ENCODE assay signal across 18 cellular contexts in genomic region chr5:150595466-150596031, GRCh38. TPM values are rescaled to one million over a fixed set of nuclear protein-coding genes. Genes with fewer than 3 reads are reported as not detected.
DNase-seq lines count a peak whose midpoint lies in the region; ATAC-seq and TF ChIP-seq lines count a peak whose summit lies in the region.
"Had no signal": no experiment of that assay in that cellular context is flagged by ENCODE, and none has a peak within 500 bp of the region (broad histone marks: within the 10 kb centered on the region; RNA-seq: fewer than 3 reads in every experiment).

No MANE protein-coding gene starts in this region.

- no peak overlapping the region for H3K4me3 Mint-ChIP-seq in endodermal cell
- H3K4me3 Mint-ChIP-seq: activated CD8-positive, alpha-beta T cell treated with anti-CD3 and anti-CD28 coated beads, Interleukin-2, amount 10 ng/mL, durations not matched to agents 7 days and 5 days; HFFc6 had no signal

- H3K9ac ChIP-seq in BLaER1 treated with 17β-estradiol and CSF1 and Interleukin-3, amounts not matched to agents 10 nM and 100 nM: peak overlapping the region in 8 of 11 experiments; percentile 32 to 77 (median 70); a peak in 12 of 22 replicates
- H3K9ac ChIP-seq in endodermal cell (ENCODE audit: extremely low read depth, low read length, poor library complexity, severe bottlenecking): no peak overlapping the region

- peak overlapping the region in 1 of 10 experiments; percentile 50; a peak in 1 of 20 replicates for H3K4me3 ChIP-seq in BLaER1 treated with 17β-estradiol and CSF1 and Interleukin-3, amounts not matched to agents 10 nM and 100 nM
- H3K4me3 ChIP-seq in astrocyte of the spinal cord (ENCODE audit: low read depth, low read length) (no peak overlapping the region), right cardiac atrium (ENCODE audit: low read length) (no peak overlapping the region), ovary (no peak overlapping the region), H7 (ENCODE audit: insufficient read depth, low read depth, low read length) (no peak overlapping the region), endodermal cell (ENCODE audit: low read length) (no peak overlapping the region)
- H3K4me3 ChIP-seq: A549, skin epidermis, suprapubic skin had no signal

- no peaks in the 10 kb centered on the region for H4K20me1 ChIP-seq in BLaER1 treated with 17β-estradiol and CSF1 and Interleukin-3, amounts not matched to agents 10 nM and 100 nM

- no peaks in the 10 kb centered on the region for H3K9me3 Mint-ChIP-seq in endodermal cell
- H3K9me3 Mint-ChIP-seq: HFFc6 had no signal

- TF ChIP-seq EP300 in ovary (IDR thresholded peaks at IDR 0.05): no peak

- H3K27ac Mint-ChIP-seq in endodermal cell: no peak overlapping the region
- H3K27ac Mint-ChIP-seq: activated CD8-positive, alpha-beta T cell treated with anti-CD3 and anti-CD28 coated beads, Interleukin-2, amount 10 ng/mL, durations not matched to agents 7 days and 5 days; HFFc6 had no signal

- H3K4me1 ChIP-seq in BLaER1 treated with 17β-estradiol and CSF1 and Interleukin-3, amounts not matched to agents 10 nM and 100 nM: peaks cover 50 to 100% (median 99%) of the 10 kb centered on the region in 10 experiments
- peaks cover 38% of the 10 kb centered on the region for H3K4me1 ChIP-seq in right cardiac atrium (ENCODE audit: control insufficient read depth, insufficient read depth, low read length)
- H3K4me1 ChIP-seq in ovary (ENCODE audit: insufficient read depth): peaks cover 28% of the 10 kb centered on the region
- peaks cover 14% of the 10 kb centered on the region for H3K4me1 ChIP-seq in endodermal cell (ENCODE audit: control insufficient read depth, insufficient read depth, low read length)

- H3K4me1 Mint-ChIP-seq in endodermal cell: peaks cover 40% of the 10 kb centered on the region

- no peaks in the 10 kb centered on the region for H3K36me3 Mint-ChIP-seq in endodermal cell (ENCODE audit: low read depth)

- peaks cover 0 to 2% (median 0%) of the 10 kb centered on the region in 11 experiments; a peak in 1 of 22 replicates for H3K27me3 ChIP-seq in BLaER1 treated with 17β-estradiol and CSF1 and Interleukin-3, amounts not matched to agents 10 nM and 100 nM
- no peaks in the 10 kb centered on the region for H3K27me3 ChIP-seq in right cardiac atrium (ENCODE audit: control insufficient read depth, insufficient read depth)
- H3K27me3 ChIP-seq in ovary: no peaks in the 10 kb centered on the region
- H3K27me3 ChIP-seq in H7 (ENCODE audit: control insufficient read depth, insufficient read depth, low read length): no peaks in the 10 kb centered on the region
- H3K27me3 ChIP-seq in endodermal cell (ENCODE audit: control insufficient read depth, insufficient read depth, low read length, poor library complexity, severe bottlenecking): no peaks in the 10 kb centered on the region
- H3K27me3 ChIP-seq: suprapubic skin had no signal

- in situ Hi-C loops in astrocyte of the spinal cord (cut with HindIII; ENCODE audit: low sequenced_read_pairs): no loop called here

- H3K4me2 ChIP-seq in BLaER1 treated with 17β-estradiol and CSF1 and Interleukin-3, amounts not matched to agents 10 nM and 100 nM: peak overlapping the region; percentile 62 to 98 (median 89); a peak in 21 of 22 replicates
- H3K4me2 ChIP-seq: A549 had no signal

- TF ChIP-seq CTCF in astrocyte of the spinal cord (IDR thresholded peaks at IDR 0.05; ENCODE audit: low read depth, low read length) (no peak), ovary (IDR thresholded peaks at IDR 0.05) (no peak), endodermal cell (conservative IDR thresholded peaks at IDR 0.05) (no peak)

- no peak for TF ChIP-seq POLR2A in ovary (IDR thresholded peaks at IDR 0.05)

- H3K27ac ChIP-seq in BLaER1 treated with 17β-estradiol and CSF1 and Interleukin-3, amounts not matched to agents 10 nM and 100 nM: peak overlapping the region in 9 of 11 experiments; percentile 34 to 90 (median 82); a peak in 17 of 22 replicates
- peak overlapping the region; percentile 90 for H3K27ac ChIP-seq in right cardiac atrium (ENCODE audit: low read length)
- H3K27ac ChIP-seq in ovary: peak overlapping the region in 1 of 2 donors; percentile 18
- no peak overlapping the region for H3K27ac ChIP-seq in endodermal cell (ENCODE audit: low read depth, low read length)
- H3K27ac ChIP-seq: A549, RWPE1, suprapubic skin had no signal

- DNase-seq in astrocyte of the spinal cord (ENCODE audit: low read depth, low spot score) (peak; percentile 27), right cardiac atrium (peak; percentile 68 to 88 (median 86)), ovary (peak in 3 of 5 donors; percentile 47 to 72 (median 71)), DMS153 (lab: John Stamatoyannopoulos, UW) (no peak), H7 (no peak), endodermal cell (no peak), C1 segment of cervical spinal cord (lab: John Stamatoyannopoulos, UW) (no peak)
- DNase-seq: activated CD8-positive, alpha-beta T cell treated with anti-CD3 and anti-CD28 coated beads, Interleukin-2, amount 10 ng/mL, durations not matched to agents 7 days and 5 days; activated gamma-delta T cell; caudate nucleus; HFFc6; NCI-H1930; NCI-H748 treated with DMSO at 0.1 percent for 48 hours had no signal

- H3K9me3 ChIP-seq in BLaER1 treated with 17β-estradiol and CSF1 and Interleukin-3, amounts not matched to agents 10 nM and 100 nM (replicated peaks in 1 of 11): no peaks in the 10 kb centered on the region
- no peaks in the 10 kb centered on the region for H3K9me3 ChIP-seq in right cardiac atrium (ENCODE audit: control insufficient read depth, low read length)
- H3K9me3 ChIP-seq in ovary: no peaks in the 10 kb centered on the region
- H3K9me3 ChIP-seq in endodermal cell (ENCODE audit: control insufficient read depth, low read length): no peaks in the 10 kb centered on the region
- H3K9me3 ChIP-seq: A549, suprapubic skin had no signal

- peak; percentile 38 to 53 for ATAC-seq in right cardiac atrium
- ATAC-seq: A549; activated CD8-positive, alpha-beta T cell treated with anti-CD3 and anti-CD28 coated beads, Interleukin-2, amount 10 ng/mL, durations not matched to agents 7 days and 5 days had no signal

- WGBS in right cardiac atrium: 16% methylated on average over 12 of the region's 12 CpGs
- WGBS in ovary, 3 donors: 4 to 24% (median 11%) methylated on average over 12 of the region's 12 CpGs
- WGBS in endodermal cell (ENCODE audit: insufficient coverage in 1 of 2, insufficient read length in 1 of 2), 2 experiments: 81 to 85% methylated on average over 7 to 12 of the region's 12 CpGs

- intact Hi-C loops in right cardiac atrium (cut with DNase I): loop anchor here in 2 of 4 donors (10.0 kb wide), 1 partner anchor 59 kb away; no protein-coding TSS in a partner anchor
- intact Hi-C loops in ovary (cut with DNase I): loop anchor here in 1 of 4 donors (2.0 kb wide), 1 partner anchor 51 kb away; no protein-coding TSS in a partner anchor

- no peaks in the 10 kb centered on the region for H3K36me3 ChIP-seq in BLaER1 treated with 17β-estradiol and CSF1 and Interleukin-3, amounts not matched to agents 10 nM and 100 nM
- no peaks in the 10 kb centered on the region for H3K36me3 ChIP-seq in ovary
- H3K36me3 ChIP-seq in H7 (replicated peaks; ENCODE audit: control insufficient read depth, insufficient read depth, low read length): no peaks in the 10 kb centered on the region
- H3K36me3 ChIP-seq in endodermal cell (ENCODE audit: control insufficient read depth, insufficient read depth, low read length): no peaks in the 10 kb centered on the region
- H3K36me3 ChIP-seq: suprapubic skin had no signal

- H3K27me3 Mint-ChIP-seq in endodermal cell (ENCODE audit: insufficient read depth): no peaks in the 10 kb centered on the region

RNA-seq across cellular contexts. Expression of gene SYNPO, which starts 44.9 kb away (rescaled TPM):
- total RNA-seq in right cardiac atrium (100 to 1,000 TPM; 552 to 675 (median 584) TPM), ovary (100 to 1,000 TPM in 3 of 7 donors, 10 to 100 TPM in 3, 1 to 10 TPM in 1; 8.3 to 174 (median 70.2) TPM), endodermal cell (1 to 10 TPM; 4.2 to 4.5 TPM)
- polyA plus RNA-seq in right cardiac atrium (625 TPM), ovary (10 to 100 TPM; 31.0 to 86.9 TPM)
- 0.63 and 1.3 TPM in 2 replicates for total RNA-seq in H7 (2014; rRNA removed; shearing (Covaris generic))
- 3.8 TPM for polyA plus RNA-seq in endodermal cell (2013, experiment 1 of 2)
- 4.6 TPM for polyA plus RNA-seq in endodermal cell (2013, experiment 2 of 2)

Comparison
In these comparisons a context has a peak if more than half of its experiments do, and no peak if none do; other contexts are left out.
1. DNase-seq: peak in astrocyte of the spinal cord (single experiment), right cardiac atrium (3 of 3) and ovary (3 of 5); none in DMS153 (single experiment), H7 (single experiment), endodermal cell (single experiment) and C1 segment of cervical spinal cord (0 of 14).